ENCODE assay signal across 9 cellular contexts in the genomic region with DNA sequence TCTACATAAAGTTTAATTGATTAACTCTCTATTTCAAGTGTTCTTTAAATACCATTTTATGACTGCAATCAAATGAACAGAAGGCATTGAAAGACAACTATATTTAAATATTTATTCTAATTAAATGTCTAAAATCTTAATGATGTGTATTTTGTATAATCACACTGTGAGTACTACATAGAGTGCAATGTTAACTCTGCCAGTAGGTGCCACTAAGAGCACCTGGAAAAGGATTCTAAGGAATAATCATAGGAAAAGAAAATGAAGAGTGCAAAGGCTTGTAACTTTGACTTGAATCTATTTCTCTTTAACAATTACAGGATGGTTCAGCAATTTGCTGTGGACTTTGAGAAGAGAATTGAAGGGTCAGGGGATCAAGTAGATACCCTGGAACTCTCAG.
DNase-seq lines count a peak whose midpoint lies in the region; ATAC-seq and TF ChIP-seq lines count a peak whose summit lies in the region.
"Had no signal": no experiment of that assay in that cellular context is flagged by ENCODE, and none has a peak within 500 bp of the region (broad histone marks: within the 10 kb centered on the region; RNA-seq: fewer than 3 reads in every experiment).

No MANE protein-coding gene starts in this region.

- peaks cover 5 to 8% of the 10 kb centered on the region in 2 donors for H3K36me3 Mint-ChIP-seq in stimulated activated naive B cell treated with anti-CD40 and anti-IgM and Interleukin-4, amounts not matched to agents 10 μg/mL and 1 μg/mL and 100 μg/mL, for 72 hours

- no peaks in the 10 kb centered on the region for H4K20me1 ChIP-seq in SK-N-SH (ENCODE audit: insufficient read depth)

- H3K4me2 ChIP-seq in SK-N-SH = no peak overlapping the region

- no peaks in the 10 kb centered on the region for H3K36me3 ChIP-seq in SK-N-SH (replicated peaks in 1 of 2; ENCODE audit: control insufficient read depth in 1 of 2, insufficient read depth in 2 of 2, low read length in 1 of 2)

- no peaks in the 10 kb centered on the region for H3K79me2 ChIP-seq in SK-N-SH (ENCODE audit: insufficient read depth)

- no peak for TF ChIP-seq EP300 in SK-N-SH (IDR thresholded peaks at IDR 0.05; ENCODE audit: borderline replicate concordance in 1 of 2, low read depth in 1 of 2, low read length in 1 of 2)

- no peaks in the 10 kb centered on the region for H3K9me3 ChIP-seq in SK-N-SH

- no peak overlapping the region for H3K4me3 ChIP-seq in SK-N-SH (ENCODE audit: low read depth in 2 of 2, low read length in 1 of 2)
- H3K4me3 ChIP-seq in foreskin fibroblast (ENCODE audit: low read depth in 1 of 2, low read length in 2 of 2) = no peak overlapping the region

- H3K4me3 Mint-ChIP-seq in stimulated activated naive B cell treated with anti-CD40 and anti-IgM and Interleukin-4, amounts not matched to agents 10 μg/mL and 1 μg/mL and 100 μg/mL, for 72 hours = no peak overlapping the region
- H3K4me3 Mint-ChIP-seq: immature natural killer cell had no signal

- POLR2A ChIA-PET in SK-N-SH (lab: Yijun Ruan, JAX) = no interaction called here

- no peaks in the 10 kb centered on the region for H3K27me3 Mint-ChIP-seq in stimulated activated naive B cell treated with anti-CD40 and anti-IgM and Interleukin-4, amounts not matched to agents 10 μg/mL and 1 μg/mL and 100 μg/mL, for 72 hours

- DNase-seq in H4 (ENCODE audit: low spot score) = peak; percentile 30
- DNase-seq in SK-N-SH = peak; percentile 5
- DNase-seq in foreskin fibroblast = peak; percentile 10 to 55
- peak; percentile 8 for DNase-seq in stromal cell of bone marrow (ENCODE audit: low read depth)
- DNase-seq in iPS-NIHi7 (ENCODE audit: extremely low spot score) = no peak
- no peak for DNase-seq in stimulated activated naive B cell treated with anti-CD40 and anti-IgM and Interleukin-4, amounts not matched to agents 10 μg/mL and 1 μg/mL and 100 μg/mL, for 72 hours
- DNase-seq: activated gamma-delta T cell treated with Interleukin-2 at 50 U/mL for 16 hours, immature natural killer cell had no signal

- H3K27me3 ChIP-seq in SK-N-SH (ENCODE audit: insufficient read depth) = no peaks in the 10 kb centered on the region

- H3K9me3 Mint-ChIP-seq in stimulated activated naive B cell treated with anti-CD40 and anti-IgM and Interleukin-4, amounts not matched to agents 10 μg/mL and 1 μg/mL and 100 μg/mL, for 72 hours = peaks cover 3 to 5% of the 10 kb centered on the region in 2 donors

- H3K27ac ChIP-seq in SK-N-SH (ENCODE audit: low read depth in 2 of 2, low read length in 1 of 2) = no peak overlapping the region

- no peak for ATAC-seq in GM18867 (IDR thresholded peaks at IDR 0.05; ENCODE audit: unreplicated experiment)
- ATAC-seq in stimulated activated naive B cell treated with anti-CD40 and anti-IgM and Interleukin-4, amounts not matched to agents 10 μg/mL and 1 μg/mL and 100 μg/mL, for 72 hours (replicated peaks) = no peak

- peaks cover 7% of the 10 kb centered on the region for H3F3A ChIP-seq in SK-N-SH (replicated peaks; ENCODE audit: insufficient read depth)

- TF ChIP-seq CTCF in SK-N-SH (IDR thresholded peaks at IDR 0.05) (peak; percentile 60), foreskin fibroblast (IDR thresholded peaks at IDR 0.05; ENCODE audit: low read depth, low read length) (peak; percentile 36)

- H2AFZ ChIP-seq in SK-N-SH (ENCODE audit: low read depth) = peak overlapping the region; percentile 69; the same call in 1 of the 2 replicates

- CTCF ChIA-PET in SK-N-SH (lab: Yijun Ruan, JAX) = interaction anchor here (1.2 to 1.3 kb wide), 2 partner anchors 240 to 403 kb away, joined by 3 to 4 read pairs; no protein-coding TSS in a partner anchor

- H3K9me2 ChIP-seq in SK-N-SH = no peaks in the 10 kb centered on the region

- no peak overlapping the region for H3K9ac ChIP-seq in SK-N-SH

- TF ChIP-seq RAD21 in SK-N-SH (IDR thresholded peaks at IDR 0.05; ENCODE audit: low read length) = peak; percentile 78

- no peak overlapping the region for H3K27ac Mint-ChIP-seq in stimulated activated naive B cell treated with anti-CD40 and anti-IgM and Interleukin-4, amounts not matched to agents 10 μg/mL and 1 μg/mL and 100 μg/mL, for 72 hours
- H3K27ac Mint-ChIP-seq: immature natural killer cell had no signal

- H3K4me1 ChIP-seq in SK-N-SH (ENCODE audit: control insufficient read depth in 1 of 2, insufficient read depth in 2 of 2, low read depth in 1 of 2, low read length in 1 of 2) = peaks cover 0 to 3% of the 10 kb centered on the region in 2 experiments; a peak in 2 of 4 replicates

- no peaks in the 10 kb centered on the region for H3K4me1 Mint-ChIP-seq in stimulated activated naive B cell treated with anti-CD40 and anti-IgM and Interleukin-4, amounts not matched to agents 10 μg/mL and 1 μg/mL and 100 μg/mL, for 72 hours

TF ChIP-seq in SK-N-SH, 30 proteins besides CTCF, POLR2A, EP300 and RAD21:
- TF ChIP-seq SIN3A (IDR thresholded peaks at IDR 0.05; ENCODE audit: borderline replicate concordance, low read depth, low read length) (no peak), SMC3 (IDR thresholded peaks at IDR 0.05; ENCODE audit: low read depth, low read length) (peak; percentile 49), RXRA (IDR thresholded peaks at IDR 0.05; ENCODE audit: borderline replicate concordance, low read depth) (no peak), MXI1 (IDR thresholded peaks at IDR 0.05; ENCODE audit: low read depth, low read length) (no peak), TAF1 (IDR thresholded peaks at IDR 0.05; ENCODE audit: borderline replicate concordance, low read depth, low read length) (no peak), GABPA (IDR thresholded peaks at IDR 0.05; ENCODE audit: low read depth) (no peak)
- TF ChIP-seq, protein P1, sequence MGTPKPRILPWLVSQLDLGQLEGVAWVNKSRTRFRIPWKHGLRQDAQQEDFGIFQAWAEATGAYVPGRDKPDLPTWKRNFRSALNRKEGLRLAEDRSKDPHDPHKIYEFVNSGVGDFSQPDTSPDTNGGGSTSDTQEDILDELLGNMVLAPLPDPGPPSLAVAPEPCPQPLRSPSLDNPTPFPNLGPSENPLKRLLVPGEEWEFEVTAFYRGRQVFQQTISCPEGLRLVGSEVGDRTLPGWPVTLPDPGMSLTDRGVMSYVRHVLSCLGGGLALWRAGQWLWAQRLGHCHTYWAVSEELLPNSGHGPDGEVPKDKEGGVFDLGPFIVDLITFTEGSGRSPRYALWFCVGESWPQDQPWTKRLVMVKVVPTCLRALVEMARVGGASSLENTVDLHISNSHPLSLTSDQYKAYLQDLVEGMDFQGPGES (IDR thresholded peaks at IDR 0.05; ENCODE audit: low read depth, low read length) = no peak

Comparison
In these comparisons a context has a peak if more than half of its experiments do, and no peak if none do; other contexts are left out.
1. DNase-seq: peak in H4 (single experiment), SK-N-SH (single experiment), foreskin fibroblast (2 of 2) and stromal cell of bone marrow (single experiment); none in iPS-NIHi7 (single experiment) and stimulated activated naive B cell treated with anti-CD40 and anti-IgM and Interleukin-4, amounts not matched to agents 10 μg/mL and 1 μg/mL and 100 μg/mL, for 72 hours (single experiment).